8 cellular contexts compared by ENCODE assay signal in the genomic region with DNA sequence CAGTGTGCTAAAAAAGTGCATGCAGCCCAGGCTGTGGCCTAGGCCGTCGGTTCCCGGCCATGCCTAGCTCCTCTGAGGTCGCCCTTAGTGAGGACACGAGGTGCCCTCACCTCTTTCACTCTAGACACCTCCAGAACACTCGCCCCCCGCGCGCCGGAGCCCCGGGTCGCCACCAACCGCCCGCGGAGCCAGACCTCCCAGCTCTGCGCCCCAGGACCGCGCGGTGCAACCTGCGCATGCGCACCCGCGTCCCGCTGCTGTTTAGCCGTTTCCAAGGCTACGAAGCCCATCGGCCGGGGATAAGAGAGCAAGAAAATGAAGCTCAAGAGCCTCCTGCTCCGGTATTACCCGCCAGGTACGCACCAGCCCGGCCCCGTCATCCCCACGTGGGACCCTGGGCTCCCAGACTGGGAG. TPM values are rescaled to one million over a fixed set of nuclear protein-coding genes. Genes with fewer than 3 reads are reported as not detected.
A peak's percentile ranks its signal among the peaks of the same experiment; 100 is the strongest.
DNase-seq lines count a peak whose midpoint lies in the region; ATAC-seq and TF ChIP-seq lines count a peak whose summit lies in the region.

DAW1 (plus strand) TSS at position 257 of the 414 bp plus-strand sequence; CDS start at position 316, 59 bp downstream.

- CTCF ChIA-PET in activated CD8-positive, alpha-beta T cell treated with anti-CD3 and anti-CD28 coated beads for 36 hours (lab: Charles Lee): interaction anchor here (1.0 to 2.8 kb wide), 4 partner anchors 9 to 213 kb away, joined by 4 to 15 read pairs (median 6); no protein-coding TSS in a partner anchor

- intact Hi-C loops in activated CD8-positive, alpha-beta T cell treated with anti-CD3 and anti-CD28 coated beads for 36 hours (cut with micrococcal nuclease): no loop called here

- peaks cover 42% of the 10 kb centered on the region for H3K4me1 ChIP-seq in mesodermal cell (ENCODE audit: control insufficient read depth, insufficient read depth, low read length, poor library complexity, severe bottlenecking)

- POLR2A ChIA-PET in activated CD8-positive, alpha-beta T cell treated with anti-CD3 and anti-CD28 coated beads for 36 hours (lab: Charles Lee): no interaction called here

- no peaks in the 10 kb centered on the region for H3K36me3 ChIP-seq in mesodermal cell (ENCODE audit: control insufficient read depth, insufficient read depth, low read length)

- H3K27ac Mint-ChIP-seq in activated CD8-positive, alpha-beta T cell treated with anti-CD3 and anti-CD28 coated beads for 36 hours: no peak within 1 kb of the TSS

- peak within 1 kb of the TSS; percentile 98 for H3K27ac ChIP-seq in mesodermal cell (ENCODE audit: low read depth, low read length, severe bottlenecking)

- no peaks in the 10 kb centered on the region for H3K36me3 Mint-ChIP-seq in activated CD8-positive, alpha-beta T cell treated with anti-CD3 and anti-CD28 coated beads for 36 hours (ENCODE audit: low read depth)

- no peaks in the 10 kb centered on the region for H3K9me3 ChIP-seq in mesodermal cell (ENCODE audit: control insufficient read depth, low read length)

- TF ChIP-seq CTCF in GM10266 (IDR thresholded peaks at IDR 0.05; ENCODE audit: control insufficient read depth, insufficient read depth, low read depth, missing control alignments): no peak
- no peak for TF ChIP-seq CTCF in activated CD8-positive, alpha-beta T cell treated with anti-CD3 and anti-CD28 coated beads for 36 hours (IDR thresholded peaks at IDR 0.05)

- peak; percentile 83 for ATAC-seq in HG03520 (IDR thresholded peaks at IDR 0.05; ENCODE audit: unreplicated experiment)
- peak; percentile 72 for ATAC-seq in activated CD8-positive, alpha-beta T cell treated with anti-CD3 and anti-CD28 coated beads for 36 hours
- ATAC-seq in GM18870 (IDR thresholded peaks at IDR 0.05; ENCODE audit: unreplicated experiment): no peak
- ATAC-seq in GM21423 (IDR thresholded peaks at IDR 0.05; ENCODE audit: unreplicated experiment): no peak

- 19 to 33% methylated on average over 30 to 31 of the region's 34 CpGs for WGBS in mesodermal cell (ENCODE audit: insufficient coverage in 2 of 2), 2 experiments

- no peaks in the 10 kb centered on the region for H3K9me3 Mint-ChIP-seq in activated CD8-positive, alpha-beta T cell treated with anti-CD3 and anti-CD28 coated beads for 36 hours

- peak; percentile 79 for DNase-seq in GM10266 (ENCODE audit: extremely low spot score)
- peak; percentile 49 for DNase-seq in activated CD8-positive, alpha-beta T cell treated with anti-CD3 and anti-CD28 coated beads for 36 hours
- DNase-seq in epidermal melanocyte (ENCODE audit: insufficient read length, low spot score): peak; percentile 87
- peak; percentile 36 for DNase-seq in stimulated activated naive CD4-positive, alpha-beta T cell treated with Interleukin-2 at 50 U/mL for 16 hours (lab: John Stamatoyannopoulos, UW)

- H3K4me1 Mint-ChIP-seq in activated CD8-positive, alpha-beta T cell treated with anti-CD3 and anti-CD28 coated beads for 36 hours (ENCODE audit: low read depth): no peaks in the 10 kb centered on the region

- H3K27me3 Mint-ChIP-seq in activated CD8-positive, alpha-beta T cell treated with anti-CD3 and anti-CD28 coated beads for 36 hours: peaks cover 34% of the 10 kb centered on the region

- peak within 1 kb of the TSS; percentile 18 for H3K4me3 ChIP-seq in mesodermal cell (ENCODE audit: extremely low read depth, insufficient read depth, low read length, poor library complexity, severe bottlenecking)

- no peak within 1 kb of the TSS for H3K4me3 Mint-ChIP-seq in activated CD8-positive, alpha-beta T cell treated with anti-CD3 and anti-CD28 coated beads for 36 hours

RNA-seq across cellular contexts. Expression of gene DAW1, which starts in this region (rescaled TPM):
- total RNA-seq in activated CD8-positive, alpha-beta T cell treated with anti-CD3 and anti-CD28 coated beads for 36 hours: not detected
- polyA plus RNA-seq in mesodermal cell (2013, experiment 1 of 2): 0.37 TPM
- 0.66 TPM for polyA plus RNA-seq in mesodermal cell (2013, experiment 2 of 2)

Comparison
In these comparisons a context has a peak if more than half of its experiments do, and no peak if none do; other contexts are left out.
1. Peak in DNase-seq and ATAC-seq in activated CD8-positive, alpha-beta T cell treated with anti-CD3 and anti-CD28 coated beads for 36 hours; RNA of the gene not detected or under 1 TPM.
2. DNase-seq: peak in every context shown above with its lines; median percentile 87 in epidermal melanocyte; 79 in GM10266; 49 in activated CD8-positive, alpha-beta T cell treated with anti-CD3 and anti-CD28 coated beads for 36 hours; 36 in stimulated activated naive CD4-positive, alpha-beta T cell treated with Interleukin-2 at 50 U/mL for 16 hours.